In genomic region chr19:32374362-32374761, GRCh38 we compare ENCODE assay signal across 8 cellular contexts. TPM values are rescaled to one million over a fixed set of nuclear protein-coding genes. Genes with fewer than 3 reads are reported as not detected.
DNase-seq lines count a peak whose midpoint lies in the region; ATAC-seq and TF ChIP-seq lines count a peak whose summit lies in the region.
"Not testable (repeated sequence)": the region's sequence is repeated elsewhere in the genome, so short reads cannot be mapped to it uniquely, and the experiment has no call there.

No MANE protein-coding gene starts in this region.

- TSS peak; percentile 57 for BruUV-seq in Caco-2 (replicated peaks; lab: Mats Ljungman, UMichigan)
- BruUV-seq in Panc1 (replicated peaks; lab: Mats Ljungman, UMichigan): not testable (repeated sequence)

- POLR2A ChIA-PET in Caco-2 (lab: Charles Lee) (interaction anchor here (1.1 to 1.8 kb wide), 4 partner anchors 11 to 31 kb away, joined by 4 to 14 read pairs (median 8); partner anchors contain the start of genes DPY19L3 and ZNF507), Panc1 (lab: Charles Lee) (interaction anchor here (0.6 to 0.7 kb wide), 3 partner anchors 11 to 57 kb away, joined by 3 to 8 read pairs (median 7); partner anchors contain the start of gene DPY19L3)

- not testable (repeated sequence) for H3K9me3 ChIP-seq in Caco-2; Panc1 (ENCODE audit: control insufficient read depth, insufficient read depth, low read depth, low read length); ascending aorta; right cardiac atrium (ENCODE audit: control insufficient read depth, low read length); muscle layer of duodenum (ENCODE audit: control insufficient read depth in 1 of 2, low read length in 2 of 2); gastrocnemius medialis; transverse colon

- peaks cover 60% of the 10 kb centered on the region for H3K36me3 Mint-ChIP-seq in Caco-2 (ENCODE audit: insufficient read depth, unreplicated experiment)

- peak overlapping the region; percentile 95 for H3K27ac ChIP-seq in Panc1 (ENCODE audit: low read length)
- peak overlapping the region; percentile 40 to 47 for H3K27ac ChIP-seq in ascending aorta
- peak overlapping the region in 44 of 59 donors; percentile 0 to 91 (median 66) for H3K27ac ChIP-seq in dorsolateral prefrontal cortex
- H3K27ac ChIP-seq in right cardiac atrium (ENCODE audit: low read length): peak overlapping the region; percentile 22
- peak overlapping the region; percentile 34 for H3K27ac ChIP-seq in muscle layer of duodenum (ENCODE audit: low read length)
- H3K27ac ChIP-seq in gastrocnemius medialis: peak overlapping the region; percentile 69 to 82 (median 75)
- H3K27ac ChIP-seq in transverse colon: peak overlapping the region; percentile 68 to 73 (median 69)

- CTCF ChIA-PET in Caco-2 (lab: Charles Lee) (interaction anchor here (1.2 kb wide), 2 partner anchors 11 to 34 kb away, joined by 5 read pairs; no protein-coding TSS in a partner anchor), Panc1 (lab: Charles Lee) (interaction anchor here (0.6 to 0.7 kb wide), 2 partner anchors 51 to 1679 kb away, joined by 3 to 5 read pairs; no protein-coding TSS in a partner anchor)

- H3K27ac Mint-ChIP-seq in Caco-2 (ENCODE audit: unreplicated experiment): peak overlapping the region; percentile 96

- peaks cover 49% of the 10 kb centered on the region for H3K4me1 Mint-ChIP-seq in Caco-2 (ENCODE audit: low read depth, unreplicated experiment)

- H3K27me3 ChIP-seq in Caco-2 (replicated peaks; ENCODE audit: control insufficient read depth, insufficient read depth, low read length); Panc1 (ENCODE audit: control insufficient read depth, insufficient read depth, low read length); ascending aorta; dorsolateral prefrontal cortex; right cardiac atrium (ENCODE audit: control insufficient read depth, insufficient read depth); muscle layer of duodenum (ENCODE audit: low read depth, low read length); gastrocnemius medialis; transverse colon: not testable (repeated sequence)

- H3K4me1 ChIP-seq in Caco-2: peaks cover 37% of the 10 kb centered on the region
- H3K4me1 ChIP-seq in Panc1 (ENCODE audit: control insufficient read depth, insufficient read depth, low read length): peaks cover 35% of the 10 kb centered on the region
- H3K4me1 ChIP-seq in ascending aorta: peaks cover 0 to 12% of the 10 kb centered on the region in 2 donors
- H3K4me1 ChIP-seq in right cardiac atrium (ENCODE audit: control insufficient read depth, insufficient read depth, low read length): not testable (repeated sequence)
- H3K4me1 ChIP-seq in muscle layer of duodenum (ENCODE audit: control insufficient read depth in 1 of 2, insufficient read depth in 2 of 2, low read length in 2 of 2): peaks cover 7 to 20% of the 10 kb centered on the region in 2 donors
- peaks cover 20 to 21% of the 10 kb centered on the region in 2 donors for H3K4me1 ChIP-seq in gastrocnemius medialis
- peaks cover 0 to 22% (median 17%) of the 10 kb centered on the region in 4 donors for H3K4me1 ChIP-seq in transverse colon

- H3K27me3 Mint-ChIP-seq in Caco-2 (ENCODE audit: insufficient read depth, unreplicated experiment): not testable (repeated sequence)

- H3K9me3 Mint-ChIP-seq in Caco-2 (ENCODE audit: unreplicated experiment): not testable (repeated sequence)

- ATAC-seq in Panc1, right cardiac atrium: not testable (repeated sequence)
- ATAC-seq in gastrocnemius medialis: peak in 1 of 2 donors; percentile 33

- TF ChIP-seq EP300 in transverse colon (IDR thresholded peaks at IDR 0.05; ENCODE audit: low read depth): not testable (repeated sequence)

- not testable (repeated sequence) for DNase-seq in Caco-2; Panc1 (ENCODE audit: low read depth, low spot score); ascending aorta (ENCODE audit: low spot score in 2 of 2); dorsolateral prefrontal cortex; right cardiac atrium; gastrocnemius medialis; transverse colon

- 93% methylated on average over 3 of the region's 3 CpGs for WGBS in right cardiac atrium
- 76% methylated on average over 3 of the region's 3 CpGs; no CpG with 5 or more reads in 1 of the 2 donors for WGBS in transverse colon (ENCODE audit: low coverage in 1 of 2), 2 donors

- not testable (repeated sequence) for H3K4me3 ChIP-seq in Caco-2 (ENCODE audit: low read depth, low read length); Panc1 (ENCODE audit: low read depth in 2 of 2, low read length in 2 of 2); ascending aorta; dorsolateral prefrontal cortex; right cardiac atrium (ENCODE audit: low read length); muscle layer of duodenum (ENCODE audit: low read depth in 1 of 2, low read length in 2 of 2); gastrocnemius medialis; transverse colon

- intact Hi-C loops in Caco-2 (cut with micrococcal nuclease; ENCODE audit: unreplicated experiment); Panc1 (cut with micrococcal nuclease; ENCODE audit: unreplicated experiment); dorsolateral prefrontal cortex (cut with DNase I); right cardiac atrium (cut with DNase I); transverse colon (cut with DNase I; ENCODE audit: low total_unique reads): not testable (repeated sequence)
- intact Hi-C loops in ascending aorta (cut with DNase I): loop anchor here (5.0 kb wide), 1 partner anchor 33 kb away; the partner anchor contains the start of gene DPY19L3
- intact Hi-C loops in gastrocnemius medialis (cut with DNase I; ENCODE audit: low total_unique reads): loop anchor here (2.0 kb wide), 1 partner anchor 30 kb away; the partner anchor contains the start of gene DPY19L3

- in situ Hi-C loops in Panc1 (cut with HindIII; ENCODE audit: low pct_unique_long_range_greater_than_20kb, low sequenced_read_pairs); transverse colon (cut with MboI; ENCODE audit: low pct_ligation_motif_present in 1 of 4, low pct_unique_long_range_greater_than_20kb in 1 of 4, low sequenced_read_pairs in 3 of 4): not testable (repeated sequence)
- in situ Hi-C loops in gastrocnemius medialis (cut with MboI; ENCODE audit: low sequenced_read_pairs in 4 of 4): loop anchor here in 1 of 4 donors (25.0 kb wide), 1 partner anchor 313 kb away; the partner anchor contains the start of genes ANKRD27, NUDT19 and RGS9BP

- not testable (repeated sequence) for TF ChIP-seq POLR2A in gastrocnemius medialis (IDR thresholded peaks at IDR 0.05); transverse colon (IDR thresholded peaks at IDR 0.05)

- TF ChIP-seq CTCF in Caco-2 (IDR thresholded peaks at IDR 0.05; ENCODE audit: insufficient read depth in 1 of 2, low read depth in 1 of 2, low read length in 1 of 2, severe bottlenecking in 1 of 2, unreplicated experiment in 1 of 2); Panc1 (IDR thresholded peaks at IDR 0.05); ascending aorta (IDR thresholded peaks at IDR 0.05); dorsolateral prefrontal cortex (IDR thresholded peaks at IDR 0.05 in 54 of 56, conservative IDR thresholded peaks at IDR 0.05 in 2 of 56; ENCODE audit: low read depth in 1 of 56, partially characterized antibody in 56 of 56); gastrocnemius medialis (IDR thresholded peaks at IDR 0.05 in 4 of 5, conservative IDR thresholded peaks at IDR 0.05 in 1 of 5); transverse colon (IDR thresholded peaks at IDR 0.05): not testable (repeated sequence)

- H3K36me3 ChIP-seq in Caco-2 (ENCODE audit: control insufficient read depth, insufficient read depth, low read length); gastrocnemius medialis; transverse colon: not testable (repeated sequence)
- H3K36me3 ChIP-seq in Panc1 (ENCODE audit: control insufficient read depth, insufficient read depth, low read length): peaks cover 15% of the 10 kb centered on the region
- peaks cover 6 to 33% of the 10 kb centered on the region in 2 donors for H3K36me3 ChIP-seq in ascending aorta
- H3K36me3 ChIP-seq in muscle layer of duodenum (ENCODE audit: control insufficient read depth in 1 of 2, insufficient read depth in 2 of 2, low read length in 2 of 2): peaks cover 12 to 32% of the 10 kb centered on the region in 2 donors

- H3K4me3 Mint-ChIP-seq in Caco-2 (ENCODE audit: unreplicated experiment): peak overlapping the region; percentile 66

RNA-seq across cellular contexts. Expression of gene ZNF507, which starts 29.0 kb away (rescaled TPM):
- 26.6 and 27.4 TPM in 2 replicates for total RNA-seq in Caco-2 (2022)
- total RNA-seq in Panc1 (2021; ENCODE audit: unreplicated experiment): 28.3 TPM
- 9.3 TPM for polyA plus RNA-seq in Panc1 (2012; ENCODE audit: insufficient read length)
- total RNA-seq in ascending aorta: 6.4 TPM
- 10 to 100 TPM; 23.3 to 42.1 (median 34.2) TPM for total RNA-seq in dorsolateral prefrontal cortex
- 10 to 100 TPM; 13.9 to 19.5 (median 16.0) TPM for total RNA-seq in right cardiac atrium
- polyA plus RNA-seq in right cardiac atrium: 3.6 TPM
- 10 to 100 TPM; 11.9 to 21.8 (median 17.8) TPM for total RNA-seq in gastrocnemius medialis
- 10 to 100 TPM; 20.3 to 30.0 (median 22.5) TPM for total RNA-seq in transverse colon

RNA-seq across cellular contexts. Expression of gene DPY19L3, which starts 31.2 kb away (rescaled TPM):
- total RNA-seq in Caco-2 (2022) (40.7 and 41.5 TPM in 2 replicates), Panc1 (2021; ENCODE audit: unreplicated experiment) (27.8 TPM), ascending aorta (115 TPM), dorsolateral prefrontal cortex (10 to 100 TPM; 22.7 to 83.2 (median 48.3) TPM), right cardiac atrium (10 to 100 TPM in 2 of 4 donors, 1 to 10 TPM in 2; 8.7 to 13.3 (median 11.3) TPM), gastrocnemius medialis (1 to 10 TPM; 2.3 to 9.9 (median 7.5) TPM), transverse colon (10 to 100 TPM; 15.6 to 48.6 (median 20.2) TPM)
- polyA plus RNA-seq in Panc1 (2012; ENCODE audit: insufficient read length): 15.3 TPM
- 3.2 TPM for polyA plus RNA-seq in right cardiac atrium

Comparison
In these comparisons a context has a peak if more than half of its experiments do, and no peak if none do; other contexts are left out.
1. H3K27ac ChIP-seq: peak in every context shown above with its lines; median percentile 95 in Panc1; 75 in gastrocnemius medialis; 69 in transverse colon; 66 in dorsolateral prefrontal cortex; 44 in ascending aorta; 34 in muscle layer of duodenum; 22 in right cardiac atrium.